1 cellular context compared by ENCODE assay signal in genomic region chr13:110179116-110179857, GRCh38.
TF ChIP-seq lines count a peak whose summit lies in the region.

No MANE protein-coding gene starts in this region.

TF ChIP-seq in GM23338, 12 proteins besides CTCF, POLR2A, EP300 and RAD21 (continued from another document):
- no peak for TF ChIP-seq ETS1 (IDR thresholded peaks at IDR 0.05)
- TF ChIP-seq NANOG (IDR thresholded peaks at IDR 0.05; ENCODE audit: borderline replicate concordance), result no peak
- TF ChIP-seq JUNB (IDR thresholded peaks at IDR 0.05; ENCODE audit: unreplicated experiment), result no peak
- TF ChIP-seq ZNF331 (CRISPR knock-in tag; IDR thresholded peaks at IDR 0.05; ENCODE audit: low read depth), result no peak
- TF ChIP-seq CREB1 (CRISPR knock-in tag; IDR thresholded peaks at IDR 0.05; ENCODE audit: low read depth), result no peak
- TF ChIP-seq EZH2 (IDR thresholded peaks at IDR 0.05; ENCODE audit: low read depth, unreplicated experiment), result no peak
- TF ChIP-seq, protein P1, sequence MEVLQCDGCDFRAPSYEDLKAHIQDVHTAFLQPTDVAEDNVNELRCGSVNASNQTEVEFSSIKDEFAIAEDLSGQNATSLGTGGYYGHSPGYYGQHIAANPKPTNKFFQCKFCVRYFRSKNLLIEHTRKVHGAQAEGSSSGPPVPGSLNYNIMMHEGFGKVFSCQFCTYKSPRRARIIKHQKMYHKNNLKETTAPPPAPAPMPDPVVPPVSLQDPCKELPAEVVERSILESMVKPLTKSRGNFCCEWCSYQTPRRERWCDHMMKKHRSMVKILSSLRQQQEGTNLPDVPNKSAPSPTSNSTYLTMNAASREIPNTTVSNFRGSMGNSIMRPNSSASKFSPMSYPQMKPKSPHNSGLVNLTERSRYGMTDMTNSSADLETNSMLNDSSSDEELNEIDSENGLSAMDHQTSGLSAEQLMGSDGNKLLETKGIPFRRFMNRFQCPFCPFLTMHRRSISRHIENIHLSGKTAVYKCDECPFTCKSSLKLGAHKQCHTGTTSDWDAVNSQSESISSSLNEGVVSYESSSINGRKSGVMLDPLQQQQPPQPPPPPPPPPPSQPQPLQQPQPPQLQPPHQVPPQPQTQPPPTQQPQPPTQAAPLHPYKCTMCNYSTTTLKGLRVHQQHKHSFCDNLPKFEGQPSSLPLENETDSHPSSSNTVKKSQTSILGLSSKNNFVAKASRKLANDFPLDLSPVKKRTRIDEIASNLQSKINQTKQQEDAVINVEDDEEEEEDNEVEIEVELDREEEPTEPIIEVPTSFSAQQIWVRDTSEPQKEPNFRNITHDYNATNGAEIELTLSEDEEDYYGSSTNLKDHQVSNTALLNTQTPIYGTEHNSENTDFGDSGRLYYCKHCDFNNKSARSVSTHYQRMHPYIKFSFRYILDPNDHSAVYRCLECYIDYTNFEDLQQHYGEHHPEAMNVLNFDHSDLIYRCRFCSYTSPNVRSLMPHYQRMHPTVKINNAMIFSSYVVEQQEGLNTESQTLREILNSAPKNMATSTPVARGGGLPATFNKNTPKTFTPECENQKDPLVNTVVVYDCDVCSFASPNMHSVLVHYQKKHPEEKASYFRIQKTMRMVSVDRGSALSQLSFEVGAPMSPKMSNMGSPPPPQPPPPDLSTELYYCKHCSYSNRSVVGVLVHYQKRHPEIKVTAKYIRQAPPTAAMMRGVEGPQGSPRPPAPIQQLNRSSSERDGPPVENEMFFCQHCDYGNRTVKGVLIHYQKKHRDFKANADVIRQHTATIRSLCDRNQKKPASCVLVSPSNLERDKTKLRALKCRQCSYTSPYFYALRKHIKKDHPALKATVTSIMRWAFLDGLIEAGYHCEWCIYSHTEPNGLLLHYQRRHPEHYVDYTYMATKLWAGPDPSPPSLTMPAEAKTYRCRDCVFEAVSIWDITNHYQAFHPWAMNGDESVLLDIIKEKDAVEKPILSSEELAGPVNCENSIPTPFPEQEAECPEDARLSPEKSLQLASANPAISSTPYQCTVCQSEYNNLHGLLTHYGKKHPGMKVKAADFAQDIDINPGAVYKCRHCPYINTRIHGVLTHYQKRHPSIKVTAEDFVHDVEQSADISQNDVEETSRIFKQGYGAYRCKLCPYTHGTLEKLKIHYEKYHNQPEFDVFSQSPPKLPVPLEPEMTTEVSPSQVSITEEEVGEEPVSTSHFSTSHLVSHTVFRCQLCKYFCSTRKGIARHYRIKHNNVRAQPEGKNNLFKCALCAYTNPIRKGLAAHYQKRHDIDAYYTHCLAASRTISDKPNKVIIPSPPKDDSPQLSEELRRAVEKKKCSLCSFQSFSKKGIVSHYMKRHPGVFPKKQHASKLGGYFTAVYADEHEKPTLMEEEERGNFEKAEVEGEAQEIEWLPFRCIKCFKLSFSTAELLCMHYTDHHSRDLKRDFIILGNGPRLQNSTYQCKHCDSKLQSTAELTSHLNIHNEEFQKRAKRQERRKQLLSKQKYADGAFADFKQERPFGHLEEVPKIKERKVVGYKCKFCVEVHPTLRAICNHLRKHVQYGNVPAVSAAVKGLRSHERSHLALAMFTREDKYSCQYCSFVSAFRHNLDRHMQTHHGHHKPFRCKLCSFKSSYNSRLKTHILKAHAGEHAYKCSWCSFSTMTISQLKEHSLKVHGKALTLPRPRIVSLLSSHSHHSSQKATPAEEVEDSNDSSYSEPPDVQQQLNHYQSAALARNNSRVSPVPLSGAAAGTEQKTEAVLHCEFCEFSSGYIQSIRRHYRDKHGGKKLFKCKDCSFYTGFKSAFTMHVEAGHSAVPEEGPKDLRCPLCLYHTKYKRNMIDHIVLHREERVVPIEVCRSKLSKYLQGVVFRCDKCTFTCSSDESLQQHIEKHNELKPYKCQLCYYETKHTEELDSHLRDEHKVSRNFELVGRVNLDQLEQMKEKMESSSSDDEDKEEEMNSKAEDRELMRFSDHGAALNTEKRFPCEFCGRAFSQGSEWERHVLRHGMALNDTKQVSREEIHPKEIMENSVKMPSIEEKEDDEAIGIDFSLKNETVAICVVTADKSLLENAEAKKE (CRISPR knock-in tag; IDR thresholded peaks at IDR 0.05), result no peak
- no peak for TF ChIP-seq EZH2phosphoT487 (IDR thresholded peaks at IDR 0.05; ENCODE audit: unreplicated experiment)
- TF ChIP-seq STAT1 (IDR thresholded peaks at IDR 0.05; ENCODE audit: unreplicated experiment), result no peak
- no peak for TF ChIP-seq ZNF114 (CRISPR knock-in tag; IDR thresholded peaks at IDR 0.05)
